In the genomic region with DNA sequence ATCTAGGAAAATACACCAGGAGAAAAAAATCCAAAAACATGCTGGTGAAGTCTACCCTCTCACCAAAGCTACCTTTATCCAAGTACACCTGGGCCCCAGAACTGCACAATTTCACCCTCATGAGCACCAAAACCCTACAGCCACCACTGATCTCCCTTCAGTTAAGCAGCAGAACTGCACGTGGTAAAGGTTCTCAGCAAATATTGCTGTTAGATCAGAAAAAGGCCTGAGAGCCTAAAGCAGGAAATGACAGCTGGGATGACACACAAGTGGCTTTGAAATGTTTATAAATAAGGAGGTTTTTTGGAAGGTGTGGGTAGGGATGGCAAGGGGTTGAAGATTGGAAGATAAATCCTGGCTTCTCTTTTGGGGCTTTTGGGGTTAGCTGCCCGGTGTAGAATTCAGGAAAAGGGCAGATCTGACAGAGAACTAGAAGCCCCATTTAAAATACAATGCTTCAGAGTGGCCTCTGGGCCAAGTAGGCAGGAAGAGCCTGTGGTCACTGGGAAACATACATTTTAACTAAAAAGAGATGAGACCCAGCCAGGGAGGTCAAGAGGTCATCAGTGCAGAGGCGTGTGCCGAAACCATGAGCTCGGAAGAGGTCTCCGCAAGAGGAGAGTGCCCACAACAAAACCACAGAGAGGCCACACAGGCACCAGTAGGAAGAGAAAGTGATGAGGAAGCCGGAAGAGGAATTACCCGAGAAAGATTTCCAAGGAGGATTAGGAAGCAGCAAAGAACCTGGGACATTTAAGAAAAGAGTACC, we compare ENCODE assay signal across 24 cellular contexts.
A peak's percentile ranks its signal among the peaks of the same experiment; 100 is the strongest.
DNase-seq lines count a peak whose midpoint lies in the region; ATAC-seq and TF ChIP-seq lines count a peak whose summit lies in the region.
"Had no signal": no experiment of that assay in that cellular context is flagged by ENCODE, and none has a peak within 500 bp of the region (broad histone marks: within the 10 kb centered on the region; RNA-seq: fewer than 3 reads in every experiment).

No MANE protein-coding gene starts in this region.

- CTCF ChIA-PET in activated CD8-positive, alpha-beta T cell treated with anti-CD3 and anti-CD28 coated beads for 36 hours (lab: Charles Lee) = no interaction called here
- CTCF ChIA-PET in activated CD8-positive, alpha-beta T cell treated with anti-CD3 and anti-CD28 coated beads, Interleukin-2, amount 10 ng/mL, durations not matched to agents 7 days and 5 days (lab: Charles Lee) = interaction anchor here (1.6 kb wide), 1 partner anchor 16 kb away, joined by 3 read pairs; no protein-coding TSS in a partner anchor
- CTCF ChIA-PET in WTC11 (lab: Charles Lee) = interaction anchor here (1.5 kb wide), 1 partner anchor 37 kb away, joined by 3 read pairs; no protein-coding TSS in a partner anchor

- peaks cover 2% of the 10 kb centered on the region for H3K9me3 Mint-ChIP-seq in activated CD8-positive, alpha-beta T cell treated with anti-CD3 and anti-CD28 coated beads for 36 hours
- H3K9me3 Mint-ChIP-seq in activated CD8-positive, alpha-beta T cell treated with anti-CD3 and anti-CD28 coated beads, Interleukin-2, amount 10 ng/mL, durations not matched to agents 7 days and 5 days (ENCODE audit: insufficient read depth) = peaks cover 6% of the 10 kb centered on the region
- H3K9me3 Mint-ChIP-seq in WTC11 (peaks cover 29% of the 10 kb centered on the region), endothelial cell (ENCODE audit: unreplicated experiment) (no peaks in the 10 kb centered on the region)
- no peaks in the 10 kb centered on the region for H3K9me3 Mint-ChIP-seq in natural killer cell treated with Interleukin-12 subunit alpha and Interleukin-12 subunit beta and Interleukin-15 and Interleukin-18, amount 100 ng/mL, for 72 hours

- H3K27me3 Mint-ChIP-seq in activated CD8-positive, alpha-beta T cell treated with anti-CD3 and anti-CD28 coated beads for 36 hours = no peaks in the 10 kb centered on the region
- no peaks in the 10 kb centered on the region for H3K27me3 Mint-ChIP-seq in activated CD8-positive, alpha-beta T cell treated with anti-CD3 and anti-CD28 coated beads, Interleukin-2, amount 10 ng/mL, durations not matched to agents 7 days and 5 days (ENCODE audit: low read depth)
- H3K27me3 Mint-ChIP-seq in WTC11 (ENCODE audit: low read depth) (peaks cover 4% of the 10 kb centered on the region; the same call in 1 of the 2 replicates), endothelial cell (ENCODE audit: unreplicated experiment) (peaks cover 1% of the 10 kb centered on the region)
- H3K27me3 Mint-ChIP-seq in natural killer cell treated with Interleukin-12 subunit alpha and Interleukin-12 subunit beta and Interleukin-15 and Interleukin-18, amount 100 ng/mL, for 72 hours = no peaks in the 10 kb centered on the region

- H3K4me1 Mint-ChIP-seq in activated CD8-positive, alpha-beta T cell treated with anti-CD3 and anti-CD28 coated beads for 36 hours (ENCODE audit: low read depth) = peaks cover 18% of the 10 kb centered on the region
- peaks cover 14% of the 10 kb centered on the region for H3K4me1 Mint-ChIP-seq in activated CD8-positive, alpha-beta T cell treated with anti-CD3 and anti-CD28 coated beads, Interleukin-2, amount 10 ng/mL, durations not matched to agents 7 days and 5 days (ENCODE audit: low read depth)
- H3K4me1 Mint-ChIP-seq in WTC11 (peaks cover 15% of the 10 kb centered on the region), endothelial cell (ENCODE audit: unreplicated experiment) (peaks cover 11% of the 10 kb centered on the region)
- H3K4me1 Mint-ChIP-seq in natural killer cell treated with Interleukin-12 subunit alpha and Interleukin-12 subunit beta and Interleukin-15 and Interleukin-18, amount 100 ng/mL, for 72 hours (ENCODE audit: low read depth in 2 of 2) = peaks cover 0 to 12% of the 10 kb centered on the region in 2 donors

- H3K9me3 ChIP-seq in KOPT-K1 (ENCODE audit: insufficient read depth, low read length, poor library complexity, severe bottlenecking) = peaks cover 17% of the 10 kb centered on the region
- H3K9me3 ChIP-seq: left ventricle myocardium inferior, MG63 had no signal

- POLR2A ChIA-PET in activated CD8-positive, alpha-beta T cell treated with anti-CD3 and anti-CD28 coated beads for 36 hours (lab: Charles Lee) = no interaction called here
- POLR2A ChIA-PET in activated CD8-positive, alpha-beta T cell treated with anti-CD3 and anti-CD28 coated beads, Interleukin-2, amount 10 ng/mL, durations not matched to agents 7 days and 5 days (lab: Charles Lee) = no interaction called here
- POLR2A ChIA-PET in WTC11 (lab: Charles Lee) = no interaction called here

- intact Hi-C loops in activated CD8-positive, alpha-beta T cell treated with anti-CD3 and anti-CD28 coated beads for 36 hours (cut with micrococcal nuclease) = no loop called here

- no peak for TF ChIP-seq CTCF in activated CD8-positive, alpha-beta T cell treated with anti-CD3 and anti-CD28 coated beads for 36 hours (IDR thresholded peaks at IDR 0.05)
- no peak for TF ChIP-seq CTCF in WTC11 (IDR thresholded peaks at IDR 0.05)
- no peak for TF ChIP-seq CTCF in endothelial cell (IDR thresholded peaks at IDR 0.05; ENCODE audit: unreplicated experiment)

- H3K36me3 ChIP-seq in KOPT-K1 (ENCODE audit: insufficient read depth, low read length) = no peaks in the 10 kb centered on the region
- H3K36me3 ChIP-seq: left ventricle myocardium inferior, MG63 had no signal

- peak overlapping the region; percentile 47 for H3K27ac ChIP-seq in KOPT-K1 (ENCODE audit: low read depth, low read length, poor library complexity, severe bottlenecking)
- H3K27ac ChIP-seq: C4-2B, HL-60, left ventricle myocardium inferior, RWPE1, VCaP had no signal

- no peak overlapping the region for H3K4me3 Mint-ChIP-seq in activated CD8-positive, alpha-beta T cell treated with anti-CD3 and anti-CD28 coated beads for 36 hours
- no peak overlapping the region for H3K4me3 Mint-ChIP-seq in activated CD8-positive, alpha-beta T cell treated with anti-CD3 and anti-CD28 coated beads, Interleukin-2, amount 10 ng/mL, durations not matched to agents 7 days and 5 days
- H3K4me3 Mint-ChIP-seq in WTC11 (no peak overlapping the region), endothelial cell (ENCODE audit: unreplicated experiment) (no peak overlapping the region)
- H3K4me3 Mint-ChIP-seq in natural killer cell treated with Interleukin-12 subunit alpha and Interleukin-12 subunit beta and Interleukin-15 and Interleukin-18, amount 100 ng/mL, for 72 hours = peak overlapping the region; percentile 56

- ATAC-seq in activated CD8-positive, alpha-beta T cell treated with anti-CD3 and anti-CD28 coated beads for 36 hours = peak; percentile 30
- ATAC-seq in activated CD8-positive, alpha-beta T cell treated with anti-CD3 and anti-CD28 coated beads, Interleukin-2, amount 10 ng/mL, durations not matched to agents 7 days and 5 days = no peak
- ATAC-seq in WTC11 = peak; percentile 36
- ATAC-seq in natural killer cell treated with Interleukin-12 subunit alpha and Interleukin-12 subunit beta and Interleukin-15 and Interleukin-18, amount 100 ng/mL, for 72 hours = peak in 1 of 2 donors; percentile 59
- no peak for ATAC-seq in GM21515 (IDR thresholded peaks at IDR 0.05; ENCODE audit: unreplicated experiment)
- ATAC-seq: HCT116 had no signal

- no peaks in the 10 kb centered on the region for H3K36me3 Mint-ChIP-seq in activated CD8-positive, alpha-beta T cell treated with anti-CD3 and anti-CD28 coated beads for 36 hours (ENCODE audit: low read depth)
- H3K36me3 Mint-ChIP-seq in activated CD8-positive, alpha-beta T cell treated with anti-CD3 and anti-CD28 coated beads, Interleukin-2, amount 10 ng/mL, durations not matched to agents 7 days and 5 days (ENCODE audit: low read depth) = peaks cover 2% of the 10 kb centered on the region
- H3K36me3 Mint-ChIP-seq in WTC11 (peaks cover 30% of the 10 kb centered on the region), endothelial cell (ENCODE audit: low read depth, unreplicated experiment) (no peaks in the 10 kb centered on the region)
- no peaks in the 10 kb centered on the region for H3K36me3 Mint-ChIP-seq in natural killer cell treated with Interleukin-12 subunit alpha and Interleukin-12 subunit beta and Interleukin-15 and Interleukin-18, amount 100 ng/mL, for 72 hours

- DNase-seq in activated CD8-positive, alpha-beta T cell treated with anti-CD3 and anti-CD28 coated beads for 36 hours = no peak
- DNase-seq in activated CD8-positive, alpha-beta T cell treated with anti-CD3 and anti-CD28 coated beads, Interleukin-2, amount 10 ng/mL, durations not matched to agents 7 days and 5 days = no peak
- no peak for DNase-seq in WTC11 (ENCODE audit: low spot score)
- no peak for DNase-seq in natural killer cell treated with Interleukin-12 subunit alpha and Interleukin-12 subunit beta and Interleukin-15 and Interleukin-18, amount 100 ng/mL, for 72 hours (ENCODE audit: low spot score)
- no peak for DNase-seq in endothelial cell (ENCODE audit: low spot score)
- no peak for DNase-seq in NCI-H345 (lab: John Stamatoyannopoulos, UW)
- DNase-seq: activated effector memory CD4-positive, alpha-beta T cell treated with anti-CD3 and anti-CD28 coated beads, Interleukin-2, amount 50 U/mL, for 16 hours; DMS 273 treated with DMSO at 0.1 percent for 48 hours; effector memory CD4-positive, alpha-beta T cell; head of caudate nucleus; IMR-90; left ventricle myocardium inferior; MG63; NCI-H187; NCI-H446 treated with DMSO at 0.1 percent for 48 hours; NK-92 treated with Interleukin-12 subunit alpha and Interleukin-12 subunit beta, amount 100 ng/mL, for 24 hours; retina had no signal

- H3K27ac Mint-ChIP-seq in activated CD8-positive, alpha-beta T cell treated with anti-CD3 and anti-CD28 coated beads for 36 hours = no peak overlapping the region
- H3K27ac Mint-ChIP-seq in activated CD8-positive, alpha-beta T cell treated with anti-CD3 and anti-CD28 coated beads, Interleukin-2, amount 10 ng/mL, durations not matched to agents 7 days and 5 days = no peak overlapping the region
- H3K27ac Mint-ChIP-seq in WTC11 (peak overlapping the region; percentile 74), endothelial cell (ENCODE audit: unreplicated experiment) (no peak overlapping the region)
- H3K27ac Mint-ChIP-seq in natural killer cell treated with Interleukin-12 subunit alpha and Interleukin-12 subunit beta and Interleukin-15 and Interleukin-18, amount 100 ng/mL, for 72 hours = peak overlapping the region in 1 of 2 donors; percentile 41

Comparison
In these comparisons a context has a peak if more than half of its experiments do, and no peak if none do; other contexts are left out.
1. ATAC-seq: peak in activated CD8-positive, alpha-beta T cell treated with anti-CD3 and anti-CD28 coated beads for 36 hours (single experiment) and WTC11 (single experiment); none in activated CD8-positive, alpha-beta T cell treated with anti-CD3 and anti-CD28 coated beads, Interleukin-2, amount 10 ng/mL, durations not matched to agents 7 days and 5 days (single experiment) and GM21515 (single experiment).